ENCODE assay signal across 15 cellular contexts in genomic region chr15:78840661-78841060, GRCh38. TPM values are rescaled to one million over a fixed set of nuclear protein-coding genes. Genes with fewer than 3 reads are reported as not detected.
DNase-seq lines count a peak whose midpoint lies in the region; ATAC-seq, FAIRE-seq and TF ChIP-seq lines count a peak whose summit lies in the region.
"Had no signal": no experiment of that assay in that cellular context is flagged by ENCODE, and none has a peak within 500 bp of the region (broad histone marks: within the 10 kb centered on the region; RNA-seq: fewer than 3 reads in every experiment).

No MANE protein-coding gene starts in this region.

- H3K9me3 ChIP-seq in left ventricle myocardium inferior (replicated peaks): no peaks in the 10 kb centered on the region
- H3K9me3 ChIP-seq: HAP-1, sigmoid colon had no signal

- intact Hi-C loops in Right ventricle myocardium superior (cut with DNase I): no loop called here
- intact Hi-C loops in left ventricle myocardium inferior (cut with micrococcal nuclease): no loop called here
- intact Hi-C loops in left cardiac atrium (cut with DNase I): no loop called here

- no peak for TF ChIP-seq CTCF in left ventricle myocardium inferior (IDR thresholded peaks at IDR 0.05; ENCODE audit: borderline replicate concordance)

- H3K4me3 ChIP-seq in left ventricle myocardium inferior: no peak overlapping the region
- H3K4me3 ChIP-seq: HAP-1, sigmoid colon had no signal

- no peak overlapping the region for H3K27ac ChIP-seq in left ventricle myocardium inferior (replicated peaks)
- H3K27ac ChIP-seq: epithelial cell of prostate, VCaP had no signal

- no peak for FAIRE-seq in urothelium cell line (lab: Jason Lieb, UNC)
- FAIRE-seq: GM18507 had no signal

- no peaks in the 10 kb centered on the region for H3K4me1 ChIP-seq in left ventricle myocardium inferior
- H3K4me1 ChIP-seq: HAP-1, sigmoid colon had no signal

- ATAC-seq in Right ventricle myocardium superior (ENCODE audit: poor library complexity) (peak; percentile 12), left cardiac atrium (peak; percentile 21 to 71), GM21619 (IDR thresholded peaks at IDR 0.05; ENCODE audit: unreplicated experiment) (no peak), HG02571 (IDR thresholded peaks at IDR 0.05; ENCODE audit: unreplicated experiment) (no peak)
- ATAC-seq: left lobe of liver had no signal

- no peaks in the 10 kb centered on the region for H3K27me3 ChIP-seq in left ventricle myocardium inferior (ENCODE audit: low read depth)
- H3K27me3 ChIP-seq: sigmoid colon had no signal

- H3K36me3 ChIP-seq in left ventricle myocardium inferior: no peaks in the 10 kb centered on the region
- H3K36me3 ChIP-seq: HAP-1, sigmoid colon had no signal

- DNase-seq in Right ventricle myocardium superior: peak; percentile 55
- no peak for DNase-seq in left ventricle myocardium inferior
- DNase-seq in SIG-M5 treated with dmso at 0.1 percent for 504 hours (lab: John Stamatoyannopoulos, UW; ENCODE audit: unreplicated experiment): peak; percentile 81
- peak; percentile 33 for DNase-seq in left cardiac atrium
- DNase-seq in urothelium cell line (ENCODE audit: low spot score): peak; percentile 55
- DNase-seq in H4 (ENCODE audit: low spot score): no peak
- DNase-seq: activated naive CD4-positive, alpha-beta T cell treated with Interleukin-2 at 50 U/mL for 16 hours; sigmoid colon had no signal

RNA-seq across cellular contexts. Expression of gene ADAMTS7, which starts 29.4 kb away (rescaled TPM):
- total RNA-seq in Right ventricle myocardium superior: 31.0 TPM
- total RNA-seq in left ventricle myocardium inferior: 24.2 TPM
- total RNA-seq in left cardiac atrium: 10 to 100 TPM; 35.8 to 45.9 TPM
- 1.5 and 5.5 TPM in 2 replicates for total RNA-seq in H4 (2014; rRNA removed; shearing (Covaris generic))

RNA-seq across cellular contexts. Expression of gene MORF4L1, which starts 32.0 kb away (rescaled TPM):
- total RNA-seq in Right ventricle myocardium superior (330 TPM), left ventricle myocardium inferior (310 TPM), left cardiac atrium (100 to 1,000 TPM; 306 to 401 TPM)
- total RNA-seq in H4 (2014; rRNA removed; shearing (Covaris generic)): 382 and 419 TPM in 2 replicates

Comparison
In these comparisons a context has a peak if more than half of its experiments do, and no peak if none do; other contexts are left out.
1. DNase-seq: peak in Right ventricle myocardium superior (single experiment), SIG-M5 treated with dmso at 0.1 percent for 504 hours (single experiment), left cardiac atrium (single experiment) and urothelium cell line (single experiment); none in left ventricle myocardium inferior (single experiment) and H4 (single experiment).
2. ATAC-seq: peak in Right ventricle myocardium superior (single experiment) and left cardiac atrium (2 of 2); none in GM21619 (single experiment) and HG02571 (single experiment).